In the genomic region with DNA sequence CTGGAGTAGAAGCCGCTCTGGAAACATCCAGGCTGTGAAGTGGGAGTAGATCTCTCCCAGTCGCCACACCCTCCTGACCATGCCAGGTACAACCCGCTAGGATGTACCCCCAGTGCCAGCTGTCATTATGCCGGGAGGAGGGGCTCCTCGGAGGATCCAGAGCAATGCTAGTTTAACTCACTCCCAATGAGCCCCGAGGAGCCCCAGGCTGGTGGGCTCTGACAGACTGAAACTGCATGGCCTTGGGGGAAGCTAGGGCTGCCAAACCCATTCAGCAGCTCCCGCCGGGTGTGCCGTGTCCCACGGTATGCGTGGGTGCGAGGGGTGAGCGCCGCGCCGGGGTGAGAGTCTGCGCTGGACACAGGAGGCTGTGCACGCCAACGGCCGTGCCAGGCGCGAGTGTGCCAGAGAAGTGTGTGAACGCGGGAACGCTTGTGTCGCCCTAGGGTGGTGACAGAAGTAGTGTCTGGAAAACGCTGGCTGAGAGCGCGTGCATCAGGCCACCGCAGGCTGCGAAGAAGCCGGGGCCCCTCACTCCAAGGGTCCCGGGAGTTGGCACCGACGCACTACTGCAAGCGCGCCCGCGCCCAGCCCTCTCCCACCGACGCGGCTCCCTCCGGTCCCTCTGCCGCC, we compare ENCODE assay signal across 2 cellular contexts.
TF ChIP-seq lines count a peak whose summit lies in the region.

No MANE protein-coding gene starts in this region.

TF ChIP-seq in SK-N-SH, 30 proteins besides CTCF, POLR2A, EP300 and RAD21 (continued from another document):
- TF ChIP-seq TEAD4 (IDR thresholded peaks at IDR 0.05; ENCODE audit: borderline replicate concordance, insufficient read depth) (no peak), GATA2 (CRISPR knock-in tag; IDR thresholded peaks at IDR 0.05) (no peak; the same call in 1 of the 2 replicates), FOXJ3 (CRISPR knock-in tag; IDR thresholded peaks at IDR 0.05) (no peak)

TF ChIP-seq in H1, 55 proteins besides CTCF, POLR2A, EP300 and RAD21 (continued from another document):
- TF ChIP-seq ATF2 (IDR thresholded peaks at IDR 0.05; ENCODE audit: low read length) (no peak), BACH1 (IDR thresholded peaks at IDR 0.05; ENCODE audit: low read length) (no peak), CHD7 (IDR thresholded peaks at IDR 0.05; ENCODE audit: insufficient replicate concordance, low read length) (no peak), CTBP2 (IDR thresholded peaks at IDR 0.05; ENCODE audit: borderline replicate concordance, insufficient read depth, insufficient read length, low read length) (no peak), SUZ12 (IDR thresholded peaks at IDR 0.05; ENCODE audit: low read length) (peak; percentile 71), ASH2L (IDR thresholded peaks at IDR 0.05; ENCODE audit: low read length) (no peak)
- TF ChIP-seq, protein P1, sequence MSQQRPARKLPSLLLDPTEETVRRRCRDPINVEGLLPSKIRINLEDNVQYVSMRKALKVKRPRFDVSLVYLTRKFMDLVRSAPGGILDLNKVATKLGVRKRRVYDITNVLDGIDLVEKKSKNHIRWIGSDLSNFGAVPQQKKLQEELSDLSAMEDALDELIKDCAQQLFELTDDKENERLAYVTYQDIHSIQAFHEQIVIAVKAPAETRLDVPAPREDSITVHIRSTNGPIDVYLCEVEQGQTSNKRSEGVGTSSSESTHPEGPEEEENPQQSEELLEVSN (IDR thresholded peaks at IDR 0.05): 0 out of 2 replicates have a peak, but pooled peaks have one; percentile 25
